8 cellular contexts compared by ENCODE assay signal in genomic region chr19:54462072-54462712, GRCh38. TPM values are rescaled to one million over a fixed set of nuclear protein-coding genes. Genes with fewer than 3 reads are reported as not detected.
A peak's percentile ranks its signal among the peaks of the same experiment; 100 is the strongest.
DNase-seq lines count a peak whose midpoint lies in the region; TF ChIP-seq lines count a peak whose summit lies in the region.

No MANE protein-coding gene starts in this region.

- no peak for DNase-seq in activated CD4-positive, alpha-beta T cell treated with anti-CD3 and anti-CD28 coated beads, Interleukin-2, amount 10 ng/mL, durations not matched to agents 24 days and 14 days
- no peak for DNase-seq in activated CD4-positive, alpha-beta T cell treated with anti-CD3 and anti-CD28 coated beads, Interleukin-2, amount 50 U/mL, for 1 hour
- no peak for DNase-seq in activated T-helper 2 cell treated with anti-CD3 and anti-CD28 coated beads, Interferon-gamma antibody, Interleukin-2, Interleukin-4, amounts not matched to agents 10 μg/mL and 5 μg/mL and 100 μg/mL, durations not matched to agents 14 hours and 24 hours and 36 hours (ENCODE audit: low spot score)
- no peak for DNase-seq in immature natural killer cell
- DNase-seq in suprapubic skin (ENCODE audit: low spot score in 2 of 2): peak; percentile 78 to 82
- DNase-seq in NCI-H1694 (lab: John Stamatoyannopoulos, UW): no peak
- no peak for DNase-seq in activated CD4-positive, CD25-positive, alpha-beta regulatory T cell treated with anti-CD3 and anti-CD28 coated beads, Interleukin-2, amount 50 U/mL, for 72 hours
- no peak for DNase-seq in middle frontal gyrus (ENCODE audit: extremely low spot score, low spot score)

- peak overlapping the region; percentile 80 for H3K4me3 Mint-ChIP-seq in activated CD4-positive, alpha-beta T cell treated with anti-CD3 and anti-CD28 coated beads, Interleukin-2, amount 10 ng/mL, durations not matched to agents 24 days and 14 days
- peak overlapping the region; percentile 70 for H3K4me3 Mint-ChIP-seq in activated T-helper 2 cell treated with anti-CD3 and anti-CD28 coated beads, Interferon-gamma antibody, Interleukin-2, Interleukin-4, amounts not matched to agents 10 μg/mL and 5 μg/mL and 100 μg/mL, durations not matched to agents 14 hours and 24 hours and 36 hours (ENCODE audit: low read depth)
- H3K4me3 Mint-ChIP-seq in immature natural killer cell: peak overlapping the region; percentile 20 to 68 (median 38)

- intact Hi-C loops in activated CD4-positive, alpha-beta T cell treated with anti-CD3 and anti-CD28 coated beads, Interleukin-2, amount 10 ng/mL, durations not matched to agents 24 days and 14 days (cut with micrococcal nuclease): loop anchor here (5.0 to 10.0 kb wide), 6 partner anchors 270 to 1163 kb away; partner anchors contain the start of genes MYADM, PPP1R12C, PPP6R1 and TSEN34
- intact Hi-C loops in activated T-helper 2 cell treated with anti-CD3 and anti-CD28 coated beads, Interferon-gamma antibody, Interleukin-2, Interleukin-4, amounts not matched to agents 10 μg/mL and 5 μg/mL and 100 μg/mL, durations not matched to agents 14 hours and 24 hours and 36 hours (cut with micrococcal nuclease): loop anchor here (5.0 to 10.0 kb wide), 6 partner anchors 360 to 1160 kb away; partner anchors contain the start of genes KMT5C, MYADM, NDUFA3 and OSCAR

- H3K27ac Mint-ChIP-seq in activated CD4-positive, alpha-beta T cell treated with anti-CD3 and anti-CD28 coated beads, Interleukin-2, amount 10 ng/mL, durations not matched to agents 24 days and 14 days: peak overlapping the region; percentile 86
- H3K27ac Mint-ChIP-seq in activated T-helper 2 cell treated with anti-CD3 and anti-CD28 coated beads, Interferon-gamma antibody, Interleukin-2, Interleukin-4, amounts not matched to agents 10 μg/mL and 5 μg/mL and 100 μg/mL, durations not matched to agents 14 hours and 24 hours and 36 hours: no peak overlapping the region
- peak overlapping the region in 5 of 6 donors; percentile 40 to 87 (median 62) for H3K27ac Mint-ChIP-seq in immature natural killer cell

- H3K27ac ChIP-seq in suprapubic skin: peak overlapping the region; percentile 99

- H3K4me1 Mint-ChIP-seq in activated CD4-positive, alpha-beta T cell treated with anti-CD3 and anti-CD28 coated beads, Interleukin-2, amount 10 ng/mL, durations not matched to agents 24 days and 14 days: peaks cover 29% of the 10 kb centered on the region
- peaks cover 12% of the 10 kb centered on the region for H3K4me1 Mint-ChIP-seq in activated T-helper 2 cell treated with anti-CD3 and anti-CD28 coated beads, Interferon-gamma antibody, Interleukin-2, Interleukin-4, amounts not matched to agents 10 μg/mL and 5 μg/mL and 100 μg/mL, durations not matched to agents 14 hours and 24 hours and 36 hours (ENCODE audit: low read depth)
- peaks cover 27 to 35% of the 10 kb centered on the region in 2 donors for H3K4me1 Mint-ChIP-seq in immature natural killer cell

- no peaks in the 10 kb centered on the region for H3K27me3 ChIP-seq in suprapubic skin

- H3K4me3 ChIP-seq in suprapubic skin: peak overlapping the region; percentile 77

- no peak for TF ChIP-seq EP300 in suprapubic skin (IDR thresholded peaks at IDR 0.05)

- H3K4me1 ChIP-seq in suprapubic skin: peaks cover 45% of the 10 kb centered on the region

- no peaks in the 10 kb centered on the region for H3K9me3 ChIP-seq in suprapubic skin

- TF ChIP-seq POLR2A in suprapubic skin (IDR thresholded peaks at IDR 0.05): no peak

- peaks cover 38% of the 10 kb centered on the region for H3K36me3 Mint-ChIP-seq in activated CD4-positive, alpha-beta T cell treated with anti-CD3 and anti-CD28 coated beads, Interleukin-2, amount 10 ng/mL, durations not matched to agents 24 days and 14 days (ENCODE audit: low read depth)
- peaks cover 36% of the 10 kb centered on the region for H3K36me3 Mint-ChIP-seq in activated T-helper 2 cell treated with anti-CD3 and anti-CD28 coated beads, Interferon-gamma antibody, Interleukin-2, Interleukin-4, amounts not matched to agents 10 μg/mL and 5 μg/mL and 100 μg/mL, durations not matched to agents 14 hours and 24 hours and 36 hours (ENCODE audit: low read depth)
- peaks cover 11 to 18% (median 13%) of the 10 kb centered on the region in 3 donors for H3K36me3 Mint-ChIP-seq in immature natural killer cell

- peaks cover 11% of the 10 kb centered on the region for H3K27me3 Mint-ChIP-seq in activated CD4-positive, alpha-beta T cell treated with anti-CD3 and anti-CD28 coated beads, Interleukin-2, amount 10 ng/mL, durations not matched to agents 24 days and 14 days
- H3K27me3 Mint-ChIP-seq in activated T-helper 2 cell treated with anti-CD3 and anti-CD28 coated beads, Interferon-gamma antibody, Interleukin-2, Interleukin-4, amounts not matched to agents 10 μg/mL and 5 μg/mL and 100 μg/mL, durations not matched to agents 14 hours and 24 hours and 36 hours (ENCODE audit: low read depth): peaks cover 4% of the 10 kb centered on the region
- H3K27me3 Mint-ChIP-seq in immature natural killer cell (ENCODE audit: low read depth in 3 of 3): peaks cover 25 to 44% (median 32%) of the 10 kb centered on the region in 3 donors

- TF ChIP-seq CTCF in suprapubic skin (IDR thresholded peaks at IDR 0.05): no peak

- H3K36me3 ChIP-seq in suprapubic skin: peaks cover 50% of the 10 kb centered on the region

- H3K9me3 Mint-ChIP-seq in activated CD4-positive, alpha-beta T cell treated with anti-CD3 and anti-CD28 coated beads, Interleukin-2, amount 10 ng/mL, durations not matched to agents 24 days and 14 days: peaks cover 3% of the 10 kb centered on the region
- no peaks in the 10 kb centered on the region for H3K9me3 Mint-ChIP-seq in activated T-helper 2 cell treated with anti-CD3 and anti-CD28 coated beads, Interferon-gamma antibody, Interleukin-2, Interleukin-4, amounts not matched to agents 10 μg/mL and 5 μg/mL and 100 μg/mL, durations not matched to agents 14 hours and 24 hours and 36 hours
- H3K9me3 Mint-ChIP-seq in immature natural killer cell: peaks cover 0 to 4% (median 0%) of the 10 kb centered on the region in 6 donors

- 71% methylated on average over 1 of the region's 19 CpGs for WGBS in suprapubic skin

RNA-seq across cellular contexts. Expression of gene LENG9, which starts 1.4 kb away (rescaled TPM):
- total RNA-seq in activated CD4-positive, alpha-beta T cell treated with anti-CD3 and anti-CD28 coated beads, Interleukin-2, amount 10 ng/mL, durations not matched to agents 24 days and 14 days: 8.2 and 8.3 TPM in 2 replicates
- total RNA-seq in activated T-helper 2 cell treated with anti-CD3 and anti-CD28 coated beads, Interferon-gamma antibody, Interleukin-2, Interleukin-4, amounts not matched to agents 10 μg/mL and 5 μg/mL and 100 μg/mL, durations not matched to agents 14 hours and 24 hours and 36 hours: 7.5 and 8.1 TPM in 2 replicates
- under 1 TPM in 1 of 3 donors, not detected in 2; 0.75 TPM for polyA plus RNA-seq in immature natural killer cell
- total RNA-seq in suprapubic skin: 1 to 10 TPM; 3.1 to 7.9 (median 4.1) TPM

RNA-seq across cellular contexts. Expression of gene CDC42EP5, which starts 10.9 kb away (rescaled TPM):
- 0.61 and 0.64 TPM in 2 replicates for total RNA-seq in activated CD4-positive, alpha-beta T cell treated with anti-CD3 and anti-CD28 coated beads, Interleukin-2, amount 10 ng/mL, durations not matched to agents 24 days and 14 days
- total RNA-seq in activated T-helper 2 cell treated with anti-CD3 and anti-CD28 coated beads, Interferon-gamma antibody, Interleukin-2, Interleukin-4, amounts not matched to agents 10 μg/mL and 5 μg/mL and 100 μg/mL, durations not matched to agents 14 hours and 24 hours and 36 hours: 1.0 TPM in 1 of 2 replicates, not detected in the other
- not detected for polyA plus RNA-seq in immature natural killer cell
- total RNA-seq in suprapubic skin: 1 to 10 TPM; 4.2 to 9.4 (median 5.5) TPM

RNA-seq across cellular contexts. Expression of gene LENG8, which starts 13.2 kb away (rescaled TPM):
- total RNA-seq in activated CD4-positive, alpha-beta T cell treated with anti-CD3 and anti-CD28 coated beads, Interleukin-2, amount 10 ng/mL, durations not matched to agents 24 days and 14 days: 202 and 214 TPM in 2 replicates
- total RNA-seq in activated T-helper 2 cell treated with anti-CD3 and anti-CD28 coated beads, Interferon-gamma antibody, Interleukin-2, Interleukin-4, amounts not matched to agents 10 μg/mL and 5 μg/mL and 100 μg/mL, durations not matched to agents 14 hours and 24 hours and 36 hours: 203 and 209 TPM in 2 replicates
- 1 to 10 TPM; 3.2 to 8.6 (median 3.2) TPM for polyA plus RNA-seq in immature natural killer cell
- total RNA-seq in suprapubic skin: 100 to 1,000 TPM in 2 of 4 donors, 10 to 100 TPM in 2; 80.4 to 410 (median 124) TPM

RNA-seq across cellular contexts. Expression of gene LAIR2, which starts 40.4 kb away (rescaled TPM):
- 34.2 and 35.0 TPM in 2 replicates for total RNA-seq in activated CD4-positive, alpha-beta T cell treated with anti-CD3 and anti-CD28 coated beads, Interleukin-2, amount 10 ng/mL, durations not matched to agents 24 days and 14 days
- 76.8 and 77.7 TPM in 2 replicates for total RNA-seq in activated T-helper 2 cell treated with anti-CD3 and anti-CD28 coated beads, Interferon-gamma antibody, Interleukin-2, Interleukin-4, amounts not matched to agents 10 μg/mL and 5 μg/mL and 100 μg/mL, durations not matched to agents 14 hours and 24 hours and 36 hours
- 100 to 1,000 TPM in 2 of 3 donors, 10 to 100 TPM in 1; 77.7 to 463 (median 183) TPM for polyA plus RNA-seq in immature natural killer cell
- total RNA-seq in suprapubic skin: not detected

RNA-seq across cellular contexts. Expression of gene TTYH1, which starts 46.9 kb away (rescaled TPM):
- total RNA-seq in activated CD4-positive, alpha-beta T cell treated with anti-CD3 and anti-CD28 coated beads, Interleukin-2, amount 10 ng/mL, durations not matched to agents 24 days and 14 days: 0.21 and 0.78 TPM in 2 replicates
- total RNA-seq in activated T-helper 2 cell treated with anti-CD3 and anti-CD28 coated beads, Interferon-gamma antibody, Interleukin-2, Interleukin-4, amounts not matched to agents 10 μg/mL and 5 μg/mL and 100 μg/mL, durations not matched to agents 14 hours and 24 hours and 36 hours: 0.50 TPM in 1 of 2 replicates, not detected in the other
- 1 to 10 TPM in 1 of 3 donors, under 1 TPM in 1, not detected in 1; 0.48 to 1.5 TPM for polyA plus RNA-seq in immature natural killer cell
- total RNA-seq in suprapubic skin: 10 to 100 TPM; 11.2 to 20.4 (median 12.5) TPM

Comparison
In these comparisons a context has a peak if more than half of its experiments do, and no peak if none do; other contexts are left out.
1. DNase-seq: peak in suprapubic skin (2 of 2); none in activated CD4-positive, alpha-beta T cell treated with anti-CD3 and anti-CD28 coated beads, Interleukin-2, amount 10 ng/mL, durations not matched to agents 24 days and 14 days (single experiment), activated CD4-positive, alpha-beta T cell treated with anti-CD3 and anti-CD28 coated beads, Interleukin-2, amount 50 U/mL, for 1 hour (single experiment), activated T-helper 2 cell treated with anti-CD3 and anti-CD28 coated beads, Interferon-gamma antibody, Interleukin-2, Interleukin-4, amounts not matched to agents 10 μg/mL and 5 μg/mL and 100 μg/mL, durations not matched to agents 14 hours and 24 hours and 36 hours (single experiment), immature natural killer cell (0 of 3), NCI-H1694 (single experiment), activated CD4-positive, CD25-positive, alpha-beta regulatory T cell treated with anti-CD3 and anti-CD28 coated beads, Interleukin-2, amount 50 U/mL, for 72 hours (single experiment) and middle frontal gyrus (single experiment).
2. Peak in every context shown above with its lines, with median percentiles within 50 percentile points of each other: H3K4me3 Mint-ChIP-seq.